1 cellular context compared by ENCODE assay signal in genomic region chr19:34994643-34995471, GRCh38.
TF ChIP-seq lines count a peak whose summit lies in the region.

No MANE protein-coding gene starts in this region.

TF ChIP-seq in HepG2, 621 proteins besides CTCF, POLR2A, EP300 and RAD21 (continued from another document and continues in another):
- no peak; the same call in 1 of the 2 replicates for TF ChIP-seq ZNF784 (CRISPR knock-in tag; IDR thresholded peaks at IDR 0.05; ENCODE audit: borderline replicate concordance)
- TF ChIP-seq ZNF678 (CRISPR knock-in tag; IDR thresholded peaks at IDR 0.05), result peak; percentile 72; the same call in 1 of the 2 replicates
- peak; percentile 86 for TF ChIP-seq MED1 (CRISPR knock-in tag; IDR thresholded peaks at IDR 0.05)
- peak; percentile 55; the same call in 1 of the 2 replicates for TF ChIP-seq POGZ (CRISPR knock-in tag; IDR thresholded peaks at IDR 0.05)
- TF ChIP-seq SKI (IDR thresholded peaks at IDR 0.05; ENCODE audit: partially characterized antibody), result peak; percentile 86
- 0 out of 2 replicates have a peak, but pooled peaks have one; percentile 59 for TF ChIP-seq JUN (CRISPR knock-in tag; IDR thresholded peaks at IDR 0.05)
- TF ChIP-seq ZNF251 (CRISPR knock-in tag; IDR thresholded peaks at IDR 0.05), result peak; percentile 56; the same call in 1 of the 2 replicates
- no peak for TF ChIP-seq DDIT3 (CRISPR knock-in tag; IDR thresholded peaks at IDR 0.05)
- TF ChIP-seq SOX6 (IDR thresholded peaks at IDR 0.05), result no peak
- TF ChIP-seq SOX6 (CRISPR knock-in tag; IDR thresholded peaks at IDR 0.05), result peak; percentile 86
- TF ChIP-seq ZNF878 (CRISPR knock-in tag; IDR thresholded peaks at IDR 0.05), result no peak; the same call in 1 of the 2 replicates
- TF ChIP-seq ZNF781 (CRISPR knock-in tag; IDR thresholded peaks at IDR 0.05; ENCODE audit: borderline replicate concordance, not compliant biosample characterization), result no peak
- no peak for TF ChIP-seq RNF2 (conservative IDR thresholded peaks at IDR 0.05; ENCODE audit: low read depth)
- TF ChIP-seq NR2F1 (CRISPR knock-in tag; IDR thresholded peaks at IDR 0.05), result peak; percentile 16 to 59; a peak in 2 of 4 replicates
- no peak for TF ChIP-seq ZFP37 (CRISPR knock-in tag; IDR thresholded peaks at IDR 0.05; ENCODE audit: borderline replicate concordance)
- no peak; the same call in 1 of the 2 replicates for TF ChIP-seq ZNF350 (CRISPR knock-in tag; IDR thresholded peaks at IDR 0.05; ENCODE audit: borderline replicate concordance, low read depth)
- TF ChIP-seq MXD3 (CRISPR knock-in tag; IDR thresholded peaks at IDR 0.05), result 0 out of 2 replicates have a peak, but pooled peaks have one; percentile 69
- TF ChIP-seq SALL1 (CRISPR knock-in tag; IDR thresholded peaks at IDR 0.05), result peak; percentile 87
- TF ChIP-seq ZNF124 (CRISPR knock-in tag; IDR thresholded peaks at IDR 0.05), result peak; percentile 59; the same call in 1 of the 2 replicates
- TF ChIP-seq, protein P1, sequence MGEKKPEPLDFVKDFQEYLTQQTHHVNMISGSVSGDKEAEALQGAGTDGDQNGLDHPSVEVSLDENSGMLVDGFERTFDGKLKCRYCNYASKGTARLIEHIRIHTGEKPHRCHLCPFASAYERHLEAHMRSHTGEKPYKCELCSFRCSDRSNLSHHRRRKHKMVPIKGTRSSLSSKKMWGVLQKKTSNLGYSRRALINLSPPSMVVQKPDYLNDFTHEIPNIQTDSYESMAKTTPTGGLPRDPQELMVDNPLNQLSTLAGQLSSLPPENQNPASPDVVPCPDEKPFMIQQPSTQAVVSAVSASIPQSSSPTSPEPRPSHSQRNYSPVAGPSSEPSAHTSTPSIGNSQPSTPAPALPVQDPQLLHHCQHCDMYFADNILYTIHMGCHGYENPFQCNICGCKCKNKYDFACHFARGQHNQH (CRISPR knock-in tag; IDR thresholded peaks at IDR 0.05), result 0 out of 2 replicates have a peak, but pooled peaks have one; percentile 18
- TF ChIP-seq RARA (CRISPR knock-in tag; IDR thresholded peaks at IDR 0.05), result peak; percentile 85
- peak; percentile 99 for TF ChIP-seq RELA (CRISPR knock-in tag; IDR thresholded peaks at IDR 0.05)
- 0 out of 2 replicates have a peak, but pooled peaks have one; percentile 25 for TF ChIP-seq ZNF766 (CRISPR knock-in tag; IDR thresholded peaks at IDR 0.05; ENCODE audit: borderline replicate concordance)
- no peak; the same call in 1 of the 2 replicates for TF ChIP-seq ZNF83 (CRISPR knock-in tag; IDR thresholded peaks at IDR 0.05; ENCODE audit: borderline replicate concordance)
- peak; percentile 85 for TF ChIP-seq THRA (CRISPR knock-in tag; IDR thresholded peaks at IDR 0.05; ENCODE audit: borderline replicate concordance)
- peak; percentile 61; the same call in 1 of the 2 replicates for TF ChIP-seq ZBTB43 (CRISPR knock-in tag; conservative IDR thresholded peaks at IDR 0.05)
- TF ChIP-seq ZNF513 (CRISPR knock-in tag; conservative IDR thresholded peaks at IDR 0.05), result no peak
- no peak for TF ChIP-seq ZFP36L2 (CRISPR knock-in tag; IDR thresholded peaks at IDR 0.05)
- TF ChIP-seq, protein P2, sequence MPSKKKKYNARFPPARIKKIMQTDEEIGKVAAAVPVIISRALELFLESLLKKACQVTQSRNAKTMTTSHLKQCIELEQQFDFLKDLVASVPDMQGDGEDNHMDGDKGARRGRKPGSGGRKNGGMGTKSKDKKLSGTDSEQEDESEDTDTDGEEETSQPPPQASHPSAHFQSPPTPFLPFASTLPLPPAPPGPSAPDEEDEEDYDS (CRISPR knock-in tag; IDR thresholded peaks at IDR 0.05), result peak; percentile 84
- TF ChIP-seq ZNF331 (CRISPR knock-in tag; IDR thresholded peaks at IDR 0.05), result peak; percentile 77; the same call in 1 of the 2 replicates
- no peak; the same call in 1 of the 2 replicates for TF ChIP-seq ETV6 (CRISPR knock-in tag; conservative IDR thresholded peaks at IDR 0.05)
- TF ChIP-seq PHF8 (CRISPR knock-in tag; IDR thresholded peaks at IDR 0.05), result peak; percentile 69
- TF ChIP-seq, protein P3, sequence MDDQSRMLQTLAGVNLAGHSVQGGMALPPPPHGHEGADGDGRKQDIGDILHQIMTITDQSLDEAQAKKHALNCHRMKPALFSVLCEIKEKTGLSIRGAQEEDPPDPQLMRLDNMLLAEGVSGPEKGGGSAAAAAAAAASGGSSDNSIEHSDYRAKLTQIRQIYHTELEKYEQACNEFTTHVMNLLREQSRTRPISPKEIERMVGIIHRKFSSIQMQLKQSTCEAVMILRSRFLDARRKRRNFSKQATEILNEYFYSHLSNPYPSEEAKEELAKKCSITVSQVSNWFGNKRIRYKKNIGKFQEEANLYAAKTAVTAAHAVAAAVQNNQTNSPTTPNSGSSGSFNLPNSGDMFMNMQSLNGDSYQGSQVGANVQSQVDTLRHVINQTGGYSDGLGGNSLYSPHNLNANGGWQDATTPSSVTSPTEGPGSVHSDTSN (CRISPR knock-in tag; IDR thresholded peaks at IDR 0.05; ENCODE audit: borderline replicate concordance), result no peak
- peak; percentile 89; the same call in 1 of the 2 replicates for TF ChIP-seq PAX8 (CRISPR knock-in tag; IDR thresholded peaks at IDR 0.05; ENCODE audit: borderline replicate concordance)
- peak; percentile 51; the same call in 1 of the 2 replicates for TF ChIP-seq HOXA3 (CRISPR knock-in tag; IDR thresholded peaks at IDR 0.05)
- TF ChIP-seq SMAD3 (CRISPR knock-in tag; IDR thresholded peaks at IDR 0.05), result peak; percentile 82
- TF ChIP-seq ZNF317 (CRISPR knock-in tag; IDR thresholded peaks at IDR 0.05), result peak; percentile 35; the same call in 1 of the 2 replicates
- TF ChIP-seq SUZ12 (IDR thresholded peaks at IDR 0.05; ENCODE audit: low read depth, low read length), result no peak
- peak; percentile 49 for TF ChIP-seq NFYC (CRISPR knock-in tag; IDR thresholded peaks at IDR 0.05)
- no peak for TF ChIP-seq ZNF7 (CRISPR knock-in tag; IDR thresholded peaks at IDR 0.05)
- no peak for TF ChIP-seq HNRNPLL (IDR thresholded peaks at IDR 0.05; ENCODE audit: low read depth, low read length, poor library complexity, severe bottlenecking)
- TF ChIP-seq, protein P4, sequence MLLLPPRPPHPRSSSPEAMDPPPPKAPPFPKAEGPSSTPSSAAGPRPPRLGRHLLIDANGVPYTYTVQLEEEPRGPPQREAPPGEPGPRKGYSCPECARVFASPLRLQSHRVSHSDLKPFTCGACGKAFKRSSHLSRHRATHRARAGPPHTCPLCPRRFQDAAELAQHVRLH (CRISPR knock-in tag; IDR thresholded peaks at IDR 0.05; ENCODE audit: borderline replicate concordance, low read depth), result peak; percentile 62; the same call in 1 of the 2 replicates
- peak; percentile 74 for TF ChIP-seq FOXA1 (IDR thresholded peaks at IDR 0.05)
- TF ChIP-seq FOXA1 (CRISPR knock-in tag; IDR thresholded peaks at IDR 0.05), result peak; percentile 99
- peak; percentile 47 for TF ChIP-seq SPEN (CRISPR knock-in tag; IDR thresholded peaks at IDR 0.05; ENCODE audit: low read depth)
- no peak for TF ChIP-seq ATF1 (CRISPR knock-in tag; IDR thresholded peaks at IDR 0.05)
- no peak for TF ChIP-seq MED13 (CRISPR knock-in tag; IDR thresholded peaks at IDR 0.05)
- TF ChIP-seq KLF16 (CRISPR knock-in tag; IDR thresholded peaks at IDR 0.05), result peak in 1 of 2 experiments; percentile 63; a peak in 2 of 4 replicates
- TF ChIP-seq NKX3-1 (CRISPR knock-in tag; IDR thresholded peaks at IDR 0.05), result 0 out of 2 replicates have a peak, but pooled peaks have one; percentile 53
- no peak for TF ChIP-seq DBP (CRISPR knock-in tag; IDR thresholded peaks at IDR 0.05; ENCODE audit: not compliant biosample characterization)
- TF ChIP-seq ZNF670 (CRISPR knock-in tag; IDR thresholded peaks at IDR 0.05; ENCODE audit: borderline replicate concordance), result peak; percentile 46; the same call in 1 of the 2 replicates
- TF ChIP-seq KLF12 (CRISPR knock-in tag; IDR thresholded peaks at IDR 0.05; ENCODE audit: borderline replicate concordance), result 0 out of 2 replicates have a peak, but pooled peaks have one; percentile 76
- TF ChIP-seq ZNF629 (CRISPR knock-in tag; conservative IDR thresholded peaks at IDR 0.05), result peak; percentile 40; the same call in 1 of the 2 replicates
- peak; percentile 72 for TF ChIP-seq ELF1 (CRISPR knock-in tag; IDR thresholded peaks at IDR 0.05)
- TF ChIP-seq, protein P5, sequence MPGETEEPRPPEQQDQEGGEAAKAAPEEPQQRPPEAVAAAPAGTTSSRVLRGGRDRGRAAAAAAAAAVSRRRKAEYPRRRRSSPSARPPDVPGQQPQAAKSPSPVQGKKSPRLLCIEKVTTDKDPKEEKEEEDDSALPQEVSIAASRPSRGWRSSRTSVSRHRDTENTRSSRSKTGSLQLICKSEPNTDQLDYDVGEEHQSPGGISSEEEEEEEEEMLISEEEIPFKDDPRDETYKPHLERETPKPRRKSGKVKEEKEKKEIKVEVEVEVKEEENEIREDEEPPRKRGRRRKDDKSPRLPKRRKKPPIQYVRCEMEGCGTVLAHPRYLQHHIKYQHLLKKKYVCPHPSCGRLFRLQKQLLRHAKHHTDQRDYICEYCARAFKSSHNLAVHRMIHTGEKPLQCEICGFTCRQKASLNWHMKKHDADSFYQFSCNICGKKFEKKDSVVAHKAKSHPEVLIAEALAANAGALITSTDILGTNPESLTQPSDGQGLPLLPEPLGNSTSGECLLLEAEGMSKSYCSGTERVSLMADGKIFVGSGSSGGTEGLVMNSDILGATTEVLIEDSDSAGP (CRISPR knock-in tag; IDR thresholded peaks at IDR 0.05; ENCODE audit: borderline replicate concordance), result peak; percentile 44; the same call in 1 of the 2 replicates
- TF ChIP-seq, protein P6, sequence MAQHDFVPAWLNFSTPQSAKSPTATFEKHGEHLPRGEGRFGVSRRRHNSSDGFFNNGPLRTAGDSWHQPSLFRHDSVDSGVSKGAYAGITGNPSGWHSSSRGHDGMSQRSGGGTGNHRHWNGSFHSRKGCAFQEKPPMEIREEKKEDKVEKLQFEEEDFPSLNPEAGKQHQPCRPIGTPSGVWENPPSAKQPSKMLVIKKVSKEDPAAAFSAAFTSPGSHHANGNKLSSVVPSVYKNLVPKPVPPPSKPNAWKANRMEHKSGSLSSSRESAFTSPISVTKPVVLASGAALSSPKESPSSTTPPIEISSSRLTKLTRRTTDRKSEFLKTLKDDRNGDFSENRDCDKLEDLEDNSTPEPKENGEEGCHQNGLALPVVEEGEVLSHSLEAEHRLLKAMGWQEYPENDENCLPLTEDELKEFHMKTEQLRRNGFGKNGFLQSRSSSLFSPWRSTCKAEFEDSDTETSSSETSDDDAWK (CRISPR knock-in tag; IDR thresholded peaks at IDR 0.05), result no peak
- TF ChIP-seq MAZ (IDR thresholded peaks at IDR 0.05; ENCODE audit: borderline replicate concordance, low read depth, low read length), result peak; percentile 83
- TF ChIP-seq MAZ (CRISPR knock-in tag; IDR thresholded peaks at IDR 0.05; ENCODE audit: low read depth), result peak; percentile 56; the same call in 1 of the 2 replicates
- TF ChIP-seq ZNF598 (CRISPR knock-in tag; IDR thresholded peaks at IDR 0.05; ENCODE audit: borderline replicate concordance), result peak; percentile 58; the same call in 1 of the 2 replicates
- peak; percentile 86; the same call in 1 of the 2 replicates for TF ChIP-seq ETV5 (CRISPR knock-in tag; IDR thresholded peaks at IDR 0.05; ENCODE audit: borderline replicate concordance)
- peak; percentile 58 for TF ChIP-seq TCF7 (IDR thresholded peaks at IDR 0.05; ENCODE audit: low read depth)
